In the genomic region with DNA sequence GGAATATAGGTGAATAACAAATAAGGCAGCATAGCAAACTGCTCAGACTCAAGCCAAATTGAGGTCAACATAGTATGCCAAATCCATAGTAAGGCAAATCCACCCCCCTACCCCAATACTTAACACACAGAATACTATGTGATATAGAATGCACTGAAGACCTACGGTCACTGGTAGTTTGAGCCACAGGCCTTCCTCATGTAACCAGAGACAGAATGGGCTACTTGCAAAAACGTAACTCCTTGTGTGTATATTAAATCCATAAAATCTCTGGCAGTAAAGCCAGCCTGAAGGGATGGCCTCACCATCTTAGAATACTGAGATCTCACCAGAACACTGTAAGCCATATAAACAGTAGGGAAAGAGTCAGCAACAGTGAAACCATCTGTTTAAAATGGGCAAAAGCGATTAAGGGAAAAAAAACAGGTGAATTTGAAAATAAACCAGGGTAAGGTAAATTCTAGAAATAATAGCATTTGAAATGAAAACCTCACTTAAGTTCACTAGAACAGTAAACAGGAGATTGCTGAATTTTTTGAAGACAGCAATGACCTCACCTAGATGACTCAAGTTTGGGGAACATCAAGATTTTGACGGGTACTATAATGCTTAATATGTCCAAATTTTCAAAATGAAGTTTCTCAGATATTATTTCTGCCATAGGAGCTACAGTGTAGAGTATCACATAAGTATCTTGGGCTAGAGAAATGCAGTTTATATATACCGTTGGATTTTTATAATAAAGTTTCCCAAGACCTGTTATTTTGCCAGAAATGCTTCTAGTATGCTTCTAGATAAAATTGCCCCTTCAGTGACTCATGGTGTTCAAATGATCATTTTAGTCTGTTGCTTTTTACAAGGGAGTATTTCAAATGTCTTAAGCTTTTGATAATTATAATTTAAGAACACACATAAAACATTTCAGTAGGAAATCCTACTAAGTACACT, we compare ENCODE assay signal across 1 cellular context.
TF ChIP-seq lines count a peak whose summit lies in the region.

No MANE protein-coding gene starts in this region.

TF ChIP-seq in H1, 55 proteins besides CTCF, POLR2A, EP300 and RAD21:
- TF ChIP-seq, protein P1, sequence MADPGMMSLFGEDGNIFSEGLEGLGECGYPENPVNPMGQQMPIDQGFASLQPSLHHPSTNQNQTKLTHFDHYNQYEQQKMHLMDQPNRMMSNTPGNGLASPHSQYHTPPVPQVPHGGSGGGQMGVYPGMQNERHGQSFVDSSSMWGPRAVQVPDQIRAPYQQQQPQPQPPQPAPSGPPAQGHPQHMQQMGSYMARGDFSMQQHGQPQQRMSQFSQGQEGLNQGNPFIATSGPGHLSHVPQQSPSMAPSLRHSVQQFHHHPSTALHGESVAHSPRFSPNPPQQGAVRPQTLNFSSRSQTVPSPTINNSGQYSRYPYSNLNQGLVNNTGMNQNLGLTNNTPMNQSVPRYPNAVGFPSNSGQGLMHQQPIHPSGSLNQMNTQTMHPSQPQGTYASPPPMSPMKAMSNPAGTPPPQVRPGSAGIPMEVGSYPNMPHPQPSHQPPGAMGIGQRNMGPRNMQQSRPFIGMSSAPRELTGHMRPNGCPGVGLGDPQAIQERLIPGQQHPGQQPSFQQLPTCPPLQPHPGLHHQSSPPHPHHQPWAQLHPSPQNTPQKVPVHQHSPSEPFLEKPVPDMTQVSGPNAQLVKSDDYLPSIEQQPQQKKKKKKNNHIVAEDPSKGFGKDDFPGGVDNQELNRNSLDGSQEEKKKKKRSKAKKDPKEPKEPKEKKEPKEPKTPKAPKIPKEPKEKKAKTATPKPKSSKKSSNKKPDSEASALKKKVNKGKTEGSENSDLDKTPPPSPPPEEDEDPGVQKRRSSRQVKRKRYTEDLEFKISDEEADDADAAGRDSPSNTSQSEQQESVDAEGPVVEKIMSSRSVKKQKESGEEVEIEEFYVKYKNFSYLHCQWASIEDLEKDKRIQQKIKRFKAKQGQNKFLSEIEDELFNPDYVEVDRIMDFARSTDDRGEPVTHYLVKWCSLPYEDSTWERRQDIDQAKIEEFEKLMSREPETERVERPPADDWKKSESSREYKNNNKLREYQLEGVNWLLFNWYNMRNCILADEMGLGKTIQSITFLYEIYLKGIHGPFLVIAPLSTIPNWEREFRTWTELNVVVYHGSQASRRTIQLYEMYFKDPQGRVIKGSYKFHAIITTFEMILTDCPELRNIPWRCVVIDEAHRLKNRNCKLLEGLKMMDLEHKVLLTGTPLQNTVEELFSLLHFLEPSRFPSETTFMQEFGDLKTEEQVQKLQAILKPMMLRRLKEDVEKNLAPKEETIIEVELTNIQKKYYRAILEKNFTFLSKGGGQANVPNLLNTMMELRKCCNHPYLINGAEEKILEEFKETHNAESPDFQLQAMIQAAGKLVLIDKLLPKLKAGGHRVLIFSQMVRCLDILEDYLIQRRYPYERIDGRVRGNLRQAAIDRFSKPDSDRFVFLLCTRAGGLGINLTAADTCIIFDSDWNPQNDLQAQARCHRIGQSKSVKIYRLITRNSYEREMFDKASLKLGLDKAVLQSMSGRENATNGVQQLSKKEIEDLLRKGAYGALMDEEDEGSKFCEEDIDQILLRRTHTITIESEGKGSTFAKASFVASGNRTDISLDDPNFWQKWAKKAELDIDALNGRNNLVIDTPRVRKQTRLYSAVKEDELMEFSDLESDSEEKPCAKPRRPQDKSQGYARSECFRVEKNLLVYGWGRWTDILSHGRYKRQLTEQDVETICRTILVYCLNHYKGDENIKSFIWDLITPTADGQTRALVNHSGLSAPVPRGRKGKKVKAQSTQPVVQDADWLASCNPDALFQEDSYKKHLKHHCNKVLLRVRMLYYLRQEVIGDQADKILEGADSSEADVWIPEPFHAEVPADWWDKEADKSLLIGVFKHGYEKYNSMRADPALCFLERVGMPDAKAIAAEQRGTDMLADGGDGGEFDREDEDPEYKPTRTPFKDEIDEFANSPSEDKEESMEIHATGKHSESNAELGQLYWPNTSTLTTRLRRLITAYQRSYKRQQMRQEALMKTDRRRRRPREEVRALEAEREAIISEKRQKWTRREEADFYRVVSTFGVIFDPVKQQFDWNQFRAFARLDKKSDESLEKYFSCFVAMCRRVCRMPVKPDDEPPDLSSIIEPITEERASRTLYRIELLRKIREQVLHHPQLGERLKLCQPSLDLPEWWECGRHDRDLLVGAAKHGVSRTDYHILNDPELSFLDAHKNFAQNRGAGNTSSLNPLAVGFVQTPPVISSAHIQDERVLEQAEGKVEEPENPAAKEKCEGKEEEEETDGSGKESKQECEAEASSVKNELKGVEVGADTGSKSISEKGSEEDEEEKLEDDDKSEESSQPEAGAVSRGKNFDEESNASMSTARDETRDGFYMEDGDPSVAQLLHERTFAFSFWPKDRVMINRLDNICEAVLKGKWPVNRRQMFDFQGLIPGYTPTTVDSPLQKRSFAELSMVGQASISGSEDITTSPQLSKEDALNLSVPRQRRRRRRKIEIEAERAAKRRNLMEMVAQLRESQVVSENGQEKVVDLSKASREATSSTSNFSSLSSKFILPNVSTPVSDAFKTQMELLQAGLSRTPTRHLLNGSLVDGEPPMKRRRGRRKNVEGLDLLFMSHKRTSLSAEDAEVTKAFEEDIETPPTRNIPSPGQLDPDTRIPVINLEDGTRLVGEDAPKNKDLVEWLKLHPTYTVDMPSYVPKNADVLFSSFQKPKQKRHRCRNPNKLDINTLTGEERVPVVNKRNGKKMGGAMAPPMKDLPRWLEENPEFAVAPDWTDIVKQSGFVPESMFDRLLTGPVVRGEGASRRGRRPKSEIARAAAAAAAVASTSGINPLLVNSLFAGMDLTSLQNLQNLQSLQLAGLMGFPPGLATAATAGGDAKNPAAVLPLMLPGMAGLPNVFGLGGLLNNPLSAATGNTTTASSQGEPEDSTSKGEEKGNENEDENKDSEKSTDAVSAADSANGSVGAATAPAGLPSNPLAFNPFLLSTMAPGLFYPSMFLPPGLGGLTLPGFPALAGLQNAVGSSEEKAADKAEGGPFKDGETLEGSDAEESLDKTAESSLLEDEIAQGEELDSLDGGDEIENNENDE (IDR thresholded peaks at IDR 0.05; ENCODE audit: insufficient replicate concordance, low read length) = peak; percentile 19
- TF ChIP-seq POLR2AphosphoS5 (IDR thresholded peaks at IDR 0.05; ENCODE audit: low read depth, low read length) = peak; percentile 72
- TF ChIP-seq SRF (IDR thresholded peaks at IDR 0.05; ENCODE audit: low read depth, low read length) = no peak
- no peak for TF ChIP-seq RBBP5 (IDR thresholded peaks at IDR 0.05; ENCODE audit: borderline replicate concordance, low read depth, low read length)
- no peak for TF ChIP-seq CHD1 (IDR thresholded peaks at IDR 0.05; ENCODE audit: low read depth, low read length)
